Comparison of ENCODE assay signal across 1 cellular context in genomic region chr3:170180952-170181876, GRCh38.
A peak's percentile ranks its signal among the peaks of the same experiment; 100 is the strongest.
TF ChIP-seq lines count a peak whose summit lies in the region.

PHC3 (minus strand) TSS chr3:170181733; CDS start chr3:170181715, 18 bp downstream.

TF ChIP-seq in HepG2, 621 proteins besides CTCF, POLR2A, EP300 and RAD21 (continued from another document and continues in another):
- no peak for TF ChIP-seq KIAA2018 (CRISPR knock-in tag; IDR thresholded peaks at IDR 0.05; ENCODE audit: borderline replicate concordance)
- TF ChIP-seq XRCC5 (optimal IDR thresholded peaks at IDR 0.05; ENCODE audit: low read length) = no peak
- TF ChIP-seq NR2F2 (IDR thresholded peaks at IDR 0.05; ENCODE audit: borderline replicate concordance, low read depth) = no peak
- TF ChIP-seq BRD4 (CRISPR knock-in tag; IDR thresholded peaks at IDR 0.05) = no peak
- TF ChIP-seq ZNF430 (CRISPR knock-in tag; IDR thresholded peaks at IDR 0.05) = no peak
- TF ChIP-seq ZNF780A (CRISPR knock-in tag; IDR thresholded peaks at IDR 0.05) = no peak
- TF ChIP-seq ZFP37 (CRISPR knock-in tag; IDR thresholded peaks at IDR 0.05; ENCODE audit: borderline replicate concordance) = no peak
- peak in 1 of 2 experiments; percentile 28; a peak in 1 of 4 replicates for TF ChIP-seq REST (IDR thresholded peaks at IDR 0.05; ENCODE audit: borderline replicate concordance in 1 of 2, low read depth in 1 of 2, low read length in 2 of 2)
- no peak for TF ChIP-seq ZNF333 (CRISPR knock-in tag; IDR thresholded peaks at IDR 0.05; ENCODE audit: borderline replicate concordance)
- no peak for TF ChIP-seq PPARG (CRISPR knock-in tag; conservative IDR thresholded peaks at IDR 0.05)
- TF ChIP-seq ZBTB46 (CRISPR knock-in tag; IDR thresholded peaks at IDR 0.05; ENCODE audit: borderline replicate concordance) = no peak
- no peak for TF ChIP-seq FOXO1 (CRISPR knock-in tag; IDR thresholded peaks at IDR 0.05)
- TF ChIP-seq ZNF30 (CRISPR knock-in tag; IDR thresholded peaks at IDR 0.05) = no peak
- TF ChIP-seq ELF3 (CRISPR knock-in tag; IDR thresholded peaks at IDR 0.05) = no peak
- peak; percentile 78 for TF ChIP-seq KMT2A (CRISPR knock-in tag; IDR thresholded peaks at IDR 0.05)
- TF ChIP-seq TCF7L2 (IDR thresholded peaks at IDR 0.05; ENCODE audit: low read depth, low read length) = no peak
- no peak for TF ChIP-seq KAT2B (IDR thresholded peaks at IDR 0.05; ENCODE audit: borderline replicate concordance, low read depth, low read length)
- TF ChIP-seq ZNF530 (CRISPR knock-in tag; IDR thresholded peaks at IDR 0.05; ENCODE audit: low read depth) = no peak
- TF ChIP-seq CREBL2 (CRISPR knock-in tag; IDR thresholded peaks at IDR 0.05; ENCODE audit: borderline replicate concordance) = no peak; the same call in 1 of the 2 replicates
- TF ChIP-seq SYNCRIP (IDR thresholded peaks at IDR 0.05; ENCODE audit: insufficient read depth, low read depth, low read length) = no peak
- no peak for TF ChIP-seq MTA3 (CRISPR knock-in tag; IDR thresholded peaks at IDR 0.05)
- peak; percentile 76; the same call in 1 of the 2 replicates for TF ChIP-seq ZFP90 (CRISPR knock-in tag; IDR thresholded peaks at IDR 0.05; ENCODE audit: borderline replicate concordance)
- TF ChIP-seq UBTF (CRISPR knock-in tag; IDR thresholded peaks at IDR 0.05) = peak; percentile 79
- TF ChIP-seq ARID5B (CRISPR knock-in tag; IDR thresholded peaks at IDR 0.05) = no peak
- no peak for TF ChIP-seq ZNF34 (CRISPR knock-in tag; IDR thresholded peaks at IDR 0.05; ENCODE audit: borderline replicate concordance)
- TF ChIP-seq ZBTB7A (CRISPR knock-in tag; IDR thresholded peaks at IDR 0.05) = 0 out of 2 replicates have a peak, but pooled peaks have one; percentile 15
- peak; percentile 60; the same call in 1 of the 2 replicates for TF ChIP-seq SIN3A (IDR thresholded peaks at IDR 0.05; ENCODE audit: borderline replicate concordance, low read depth, low read length)
- TF ChIP-seq ZNF280D (CRISPR knock-in tag; IDR thresholded peaks at IDR 0.05) = 0 out of 2 replicates have a peak, but pooled peaks have one; percentile 48
- TF ChIP-seq NFE2L2 (IDR thresholded peaks at IDR 0.05; ENCODE audit: low read length) = no peak
- no peak for TF ChIP-seq CREB3 (CRISPR knock-in tag; IDR thresholded peaks at IDR 0.05)
